In the genomic region with DNA sequence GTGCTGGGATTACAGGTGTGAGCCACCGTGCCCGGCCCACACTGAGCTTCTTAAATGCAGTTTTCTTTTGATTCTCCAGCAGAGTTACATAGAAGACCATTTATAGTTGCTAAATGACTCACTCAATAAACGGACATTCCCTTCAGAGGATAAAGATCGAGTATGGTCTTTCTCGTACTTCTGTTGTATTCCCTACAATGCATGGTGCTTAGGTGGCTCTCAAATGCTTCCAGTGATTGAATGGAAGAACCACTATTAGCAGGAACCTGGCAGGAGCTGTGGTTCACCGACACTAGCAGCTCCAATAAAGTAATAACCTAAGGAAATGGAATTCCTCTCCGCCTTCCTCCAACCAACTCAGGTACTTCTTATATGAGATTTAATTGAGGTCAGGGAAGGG, we compare ENCODE assay signal across 19 cellular contexts. TPM values are rescaled to one million over a fixed set of nuclear protein-coding genes. Genes with fewer than 3 reads are reported as not detected.
"Had no signal": no experiment of that assay in that cellular context is flagged by ENCODE, and none has a peak within 500 bp of the region (broad histone marks: within the 10 kb centered on the region; RNA-seq: fewer than 3 reads in every experiment).

No MANE protein-coding gene starts in this region.

- H3K4me3 ChIP-seq: left ventricle myocardium inferior, psoas muscle, right atrium auricular region, thyroid gland had no signal

- H3K4me1 Mint-ChIP-seq: activated T-helper 17 cell treated with anti-CD3 and anti-CD28 coated beads, Interleukin-2, amount 50 U/mL, for 72 hours; natural killer cell had no signal

- H3K4me3 Mint-ChIP-seq: activated CD4-positive, alpha-beta T cell treated with anti-CD3 and anti-CD28 coated beads, Interleukin-2, amount 10 ng/mL, durations not matched to agents 7 days and 5 days; activated CD8-positive, alpha-beta T cell treated with anti-CD3 and anti-CD28 coated beads, Interleukin-2, amount 10 ng/mL, durations not matched to agents 7 days and 5 days; activated T-helper 17 cell treated with anti-CD3 and anti-CD28 coated beads, Interleukin-2, amount 50 U/mL, for 72 hours; brain; dendritic cell treated with granulocyte-macrophage colony-stimulating factor and Interleukin-4, amounts not matched to agents 40 ng/mL and 50 ng/mL, for 4 days; immature natural killer cell; natural killer cell had no signal

- H3K27ac Mint-ChIP-seq: activated CD4-positive, alpha-beta T cell treated with anti-CD3 and anti-CD28 coated beads, Interleukin-2, amount 10 ng/mL, durations not matched to agents 7 days and 5 days; activated CD8-positive, alpha-beta T cell treated with anti-CD3 and anti-CD28 coated beads, Interleukin-2, amount 10 ng/mL, durations not matched to agents 7 days and 5 days; activated naive CD4-positive, alpha-beta T cell treated with anti-CD3 and anti-CD28 coated beads, Interleukin-2, amount 50 U/mL, for 72 hours; activated T-helper 17 cell treated with anti-CD3 and anti-CD28 coated beads, Interleukin-2, amount 50 U/mL, for 72 hours; brain; dendritic cell treated with granulocyte-macrophage colony-stimulating factor and Interleukin-4, amounts not matched to agents 40 ng/mL and 50 ng/mL, for 4 days; immature natural killer cell; natural killer cell had no signal

- DNase-seq: activated CD4-positive, alpha-beta T cell treated with anti-CD3 and anti-CD28 coated beads, Interleukin-2, amount 10 ng/mL, durations not matched to agents 7 days and 5 days; activated CD4-positive, CD25-positive, alpha-beta regulatory T cell treated with anti-CD3 and anti-CD28 coated beads, Interleukin-2, amount 50 U/mL, for 72 hours; activated CD8-positive, alpha-beta T cell treated with anti-CD3 and anti-CD28 coated beads, Interleukin-2, amount 10 ng/mL, durations not matched to agents 7 days and 5 days; aorta; effector CD8-positive, alpha-beta T cell; foreskin melanocyte; immature natural killer cell; left ventricle myocardium inferior; natural killer cell; psoas muscle; stimulated activated CD4-positive, alpha-beta T cell treated with anti-CD3 and anti-CD28 coated beads, Interleukin-4, amount 100 ng/mL, for 24 hours; stimulated activated naive CD8-positive, alpha-beta T cell treated with anti-CD3 and anti-CD28 coated beads, Interleukin-15, Interleukin-2, amounts not matched to agents 100 U/mL and 50 U/mL, for 24 hours; WERI-Rb-1 had no signal

- H3K27ac ChIP-seq: left ventricle myocardium inferior, psoas muscle, right atrium auricular region, WERI-Rb-1 had no signal

- ATAC-seq: activated CD8-positive, alpha-beta T cell treated with anti-CD3 and anti-CD28 coated beads, Interleukin-2, amount 10 ng/mL, durations not matched to agents 7 days and 5 days; activated naive CD4-positive, alpha-beta T cell treated with anti-CD3 and anti-CD28 coated beads, Interleukin-2, amount 50 U/mL, for 72 hours; activated T-helper 17 cell treated with anti-CD3 and anti-CD28 coated beads, Interleukin-2, amount 50 U/mL, for 72 hours; natural killer cell; psoas muscle; stimulated activated naive CD8-positive, alpha-beta T cell treated with anti-CD3 and anti-CD28 coated beads, Interleukin-15, Interleukin-2, amounts not matched to agents 100 U/mL and 50 U/mL, for 24 hours had no signal

- H3K4me1 ChIP-seq: psoas muscle had no signal

- H3K27me3 ChIP-seq: right atrium auricular region, thyroid gland had no signal

- H3K36me3 Mint-ChIP-seq: activated naive CD4-positive, alpha-beta T cell treated with anti-CD3 and anti-CD28 coated beads, Interleukin-2, amount 50 U/mL, for 72 hours; brain; immature natural killer cell; natural killer cell had no signal

- H3K9me3 Mint-ChIP-seq: activated CD4-positive, alpha-beta T cell treated with anti-CD3 and anti-CD28 coated beads, Interleukin-2, amount 10 ng/mL, durations not matched to agents 7 days and 5 days; activated naive CD4-positive, alpha-beta T cell treated with anti-CD3 and anti-CD28 coated beads, Interleukin-2, amount 50 U/mL, for 72 hours; activated T-helper 17 cell treated with anti-CD3 and anti-CD28 coated beads, Interleukin-2, amount 50 U/mL, for 72 hours; brain; dendritic cell treated with granulocyte-macrophage colony-stimulating factor and Interleukin-4, amounts not matched to agents 40 ng/mL and 50 ng/mL, for 4 days; natural killer cell had no signal

- H3K9me3 ChIP-seq: left ventricle myocardium inferior, psoas muscle, right atrium auricular region, thyroid gland had no signal

- H3K36me3 ChIP-seq: left ventricle myocardium inferior, right atrium auricular region, thyroid gland, WERI-Rb-1 had no signal

RNA-seq across cellular contexts. Expression of gene GPRC5A, which starts 3.9 kb away (rescaled TPM):
- total RNA-seq: activated CD8-positive, alpha-beta T cell treated with anti-CD3 and anti-CD28 coated beads, Interleukin-2, amount 10 ng/mL, durations not matched to agents 7 days and 5 days had no signal
- polyA plus RNA-seq: immature natural killer cell had no signal
